In the genomic region with DNA sequence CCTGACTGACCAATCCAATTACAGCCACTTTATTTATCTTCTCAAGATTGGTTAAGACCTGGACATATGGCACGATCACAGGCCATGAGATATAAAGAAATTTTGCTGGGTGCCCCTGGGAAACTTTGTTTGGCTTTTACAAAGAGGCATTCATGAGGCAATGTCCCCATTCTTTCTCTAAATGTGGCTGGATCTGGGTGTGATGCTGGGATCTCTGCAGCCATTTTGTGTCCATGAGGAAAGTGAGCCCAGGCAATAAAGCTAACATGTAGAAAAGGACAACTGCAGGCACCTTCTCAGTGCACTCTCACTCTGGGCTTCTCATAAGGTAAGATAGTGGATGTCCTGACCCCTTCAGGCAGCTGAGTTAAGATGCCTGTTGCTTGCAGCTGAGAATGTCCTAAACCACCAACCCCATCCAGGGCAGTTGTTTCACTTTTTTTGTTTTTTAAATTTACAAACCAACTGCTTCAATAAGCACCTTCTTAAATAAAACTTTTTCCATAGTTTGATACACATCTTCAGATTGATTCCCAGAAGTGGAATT, we compare ENCODE assay signal across 32 cellular contexts.
"Had no signal": no experiment of that assay in that cellular context is flagged by ENCODE, and none has a peak within 500 bp of the region (broad histone marks: within the 10 kb centered on the region; RNA-seq: fewer than 3 reads in every experiment).

No MANE protein-coding gene starts in this region.

- H3K4me2 ChIP-seq: hepatocyte had no signal

- H2AFZ ChIP-seq: hepatocyte had no signal

- H3K4me3 ChIP-seq: adrenal gland, body of pancreas, esophagus squamous epithelium, gastroesophageal sphincter, heart right ventricle, hepatocyte had no signal

- H3K36me3 Mint-ChIP-seq: activated naive CD4-positive, alpha-beta T cell treated with anti-CD3 and anti-CD28 coated beads, Interleukin-2, amount 10 ng/mL, durations not matched to agents 7 days and 5 days; activated naive CD8-positive, alpha-beta T cell treated with anti-CD3 and anti-CD28 coated beads for 36 hours had no signal

- H3K4me1 ChIP-seq: adrenal gland, esophagus squamous epithelium had no signal

- H3K9me3 Mint-ChIP-seq: activated CD4-positive, alpha-beta memory T cell treated with anti-CD3 and anti-CD28 coated beads, Interleukin-2, amount 10 ng/mL, durations not matched to agents 7 days and 5 days; activated CD4-positive, alpha-beta T cell treated with anti-CD3 and anti-CD28 coated beads, Interleukin-2, amount 10 ng/mL, durations not matched to agents 7 days and 5 days; activated T-cell treated with anti-CD3 and anti-CD28 coated beads, Interleukin-2, amount 50 U/mL, for 24 hours; effector memory CD8-positive, alpha-beta T cell; T-helper 2 cell treated with Interferon-gamma antibody and Interleukin-4, amounts not matched to agents 5 μg/mL and 100 μg/mL, for 36 hours had no signal

- H3K4me3 Mint-ChIP-seq: activated CD4-positive, alpha-beta memory T cell treated with anti-CD3 and anti-CD28 coated beads, Interleukin-2, amount 10 ng/mL, durations not matched to agents 7 days and 5 days; activated CD4-positive, alpha-beta T cell treated with anti-CD3 and anti-CD28 coated beads, Interleukin-2, amount 10 ng/mL, durations not matched to agents 7 days and 5 days; activated naive CD4-positive, alpha-beta T cell treated with anti-CD3 and anti-CD28 coated beads, Interleukin-2, amount 10 ng/mL, durations not matched to agents 7 days and 5 days; activated naive CD8-positive, alpha-beta T cell treated with anti-CD3 and anti-CD28 coated beads for 36 hours; activated naive CD8-positive, alpha-beta T cell treated with anti-CD3 and anti-CD28 coated beads, Interleukin-2, amount 50 U/mL, for 24 hours; activated T-cell treated with anti-CD3 and anti-CD28 coated beads, Interleukin-2, amount 50 U/mL, for 24 hours; activated T-cell treated with anti-CD3 and anti-CD28 coated beads, Interleukin-2, amount 50 U/mL, for 72 hours; effector memory CD8-positive, alpha-beta T cell; T-helper 17 cell; T-helper 2 cell treated with Interferon-gamma antibody and Interleukin-4, amounts not matched to agents 5 μg/mL and 100 μg/mL, for 36 hours had no signal

- DNase-seq: activated CD4-positive, alpha-beta memory T cell treated with anti-CD3 and anti-CD28 coated beads, Interleukin-2, amount 10 ng/mL, durations not matched to agents 7 days and 5 days; activated CD4-positive, alpha-beta T cell treated with anti-CD3 and anti-CD28 coated beads for 1 hour; activated CD4-positive, alpha-beta T cell treated with anti-CD3 and anti-CD28 coated beads for 4 hours; activated CD4-positive, alpha-beta T cell treated with anti-CD3 and anti-CD28 coated beads, Interleukin-2, amount 10 ng/mL, durations not matched to agents 7 days and 5 days; activated CD4-positive, alpha-beta T cell treated with anti-CD3 and anti-CD28 coated beads, Interleukin-2, amount 50 U/mL, for 4 hours; activated CD8-positive, alpha-beta memory T cell treated with anti-CD3 and anti-CD28 coated beads, Interleukin-2, amount 50 U/mL, for 48 hours; activated gamma-delta T cell; activated naive CD4-positive, alpha-beta T cell; activated naive CD4-positive, alpha-beta T cell treated with anti-CD3 and anti-CD28 coated beads, Interleukin-2, amount 10 ng/mL, durations not matched to agents 7 days and 5 days; activated naive CD8-positive, alpha-beta T cell treated with anti-CD3 and anti-CD28 coated beads for 36 hours; activated naive CD8-positive, alpha-beta T cell treated with anti-CD3 and anti-CD28 coated beads, Interleukin-2, amount 50 U/mL, for 24 hours; activated T-cell treated with anti-CD3 and anti-CD28 coated beads for 4 hours; activated T-cell treated with anti-CD3 and anti-CD28 coated beads, Interleukin-2, amount 50 U/mL, for 24 hours; activated T-cell treated with anti-CD3 and anti-CD28 coated beads, Interleukin-2, amount 50 U/mL, for 72 hours; adrenal gland; amygdala; aorta; body of pancreas; caudate nucleus; cortex of kidney; dermis blood vessel endothelial cell; effector CD4-positive, alpha-beta T cell; effector memory CD8-positive, alpha-beta T cell; esophagus squamous epithelium; foreskin melanocyte; heart right ventricle; T-helper 17 cell; T1000 had no signal

- H3K27ac ChIP-seq: adrenal gland, body of pancreas, epithelial cell of prostate, esophagus squamous epithelium, gastroesophageal sphincter, heart right ventricle, hepatocyte had no signal

- H3K36me3 ChIP-seq: adrenal gland, esophagus squamous epithelium, gastroesophageal sphincter, heart right ventricle had no signal

- ATAC-seq: activated naive CD8-positive, alpha-beta T cell treated with anti-CD3 and anti-CD28 coated beads, Interleukin-2, amount 50 U/mL, for 24 hours; activated T-cell treated with anti-CD3 and anti-CD28 coated beads, Interleukin-2, amount 50 U/mL, for 72 hours; body of pancreas; effector memory CD8-positive, alpha-beta T cell; gastroesophageal sphincter; heart right ventricle; T-helper 17 cell had no signal

- H3K9me3 ChIP-seq: adrenal gland, body of pancreas, esophagus squamous epithelium, gastroesophageal sphincter had no signal

- H3K79me2 ChIP-seq: hepatocyte had no signal

- H3K27ac Mint-ChIP-seq: activated CD4-positive, alpha-beta memory T cell treated with anti-CD3 and anti-CD28 coated beads, Interleukin-2, amount 10 ng/mL, durations not matched to agents 7 days and 5 days; activated CD4-positive, alpha-beta T cell treated with anti-CD3 and anti-CD28 coated beads, Interleukin-2, amount 10 ng/mL, durations not matched to agents 7 days and 5 days; activated naive CD4-positive, alpha-beta T cell treated with anti-CD3 and anti-CD28 coated beads, Interleukin-2, amount 10 ng/mL, durations not matched to agents 7 days and 5 days; activated naive CD8-positive, alpha-beta T cell treated with anti-CD3 and anti-CD28 coated beads for 36 hours; activated naive CD8-positive, alpha-beta T cell treated with anti-CD3 and anti-CD28 coated beads, Interleukin-2, amount 50 U/mL, for 24 hours; activated T-cell treated with anti-CD3 and anti-CD28 coated beads, Interleukin-2, amount 50 U/mL, for 24 hours; activated T-cell treated with anti-CD3 and anti-CD28 coated beads, Interleukin-2, amount 50 U/mL, for 72 hours; effector memory CD8-positive, alpha-beta T cell; T-helper 17 cell; T-helper 2 cell treated with Interferon-gamma antibody and Interleukin-4, amounts not matched to agents 5 μg/mL and 100 μg/mL, for 36 hours had no signal

- H3K4me1 Mint-ChIP-seq: activated CD4-positive, alpha-beta memory T cell treated with anti-CD3 and anti-CD28 coated beads, Interleukin-2, amount 10 ng/mL, durations not matched to agents 7 days and 5 days; activated CD4-positive, alpha-beta T cell treated with anti-CD3 and anti-CD28 coated beads, Interleukin-2, amount 10 ng/mL, durations not matched to agents 7 days and 5 days; activated naive CD4-positive, alpha-beta T cell treated with anti-CD3 and anti-CD28 coated beads, Interleukin-2, amount 10 ng/mL, durations not matched to agents 7 days and 5 days; activated naive CD8-positive, alpha-beta T cell treated with anti-CD3 and anti-CD28 coated beads for 36 hours; activated naive CD8-positive, alpha-beta T cell treated with anti-CD3 and anti-CD28 coated beads, Interleukin-2, amount 50 U/mL, for 24 hours; T-helper 17 cell had no signal

- H3K27me3 ChIP-seq: body of pancreas had no signal
